In genomic region chr6:6596929-6597328, GRCh38 we compare ENCODE assay signal across 29 cellular contexts. TPM values are rescaled to one million over a fixed set of nuclear protein-coding genes. Genes with fewer than 3 reads are reported as not detected.
DNase-seq lines count a peak whose midpoint lies in the region; ATAC-seq lines count a peak whose summit lies in the region.
"Had no signal": no experiment of that assay in that cellular context is flagged by ENCODE, and none has a peak within 500 bp of the region (broad histone marks: within the 10 kb centered on the region; RNA-seq: fewer than 3 reads in every experiment).

No MANE protein-coding gene starts in this region.

- no peak overlapping the region for H3K4me3 Mint-ChIP-seq in T-helper 1 cell treated with Interleukin-12 subunit alpha and Interleukin-12 subunit beta and Interleukin-4 antibody, amounts not matched to agents 30 μg/mL and 1 μg/mL, for 36 hours
- no peak overlapping the region for H3K4me3 Mint-ChIP-seq in dendritic cell treated with granulocyte-macrophage colony-stimulating factor and Interleukin-4, amounts not matched to agents 40 ng/mL and 50 ng/mL, for 4 days
- H3K4me3 Mint-ChIP-seq in naive thymus-derived CD8-positive, alpha-beta T cell: peak overlapping the region in 6 of 10 donors; percentile 0 to 52 (median 38)
- H3K4me3 Mint-ChIP-seq in CD8-positive, alpha-beta memory T cell: no peak overlapping the region
- H3K4me3 Mint-ChIP-seq: activated T-cell treated with anti-CD3 and anti-CD28 coated beads, Interleukin-2, amount 50 U/mL, for 4 hours; neural progenitor cell; T-helper 17 cell had no signal

- H3K27me3 ChIP-seq in BLaER1 treated with 17β-estradiol and CSF1 and Interleukin-3, amounts not matched to agents 10 nM and 100 nM: no peaks in the 10 kb centered on the region
- no peaks in the 10 kb centered on the region for H3K27me3 ChIP-seq in CD8-positive, alpha-beta memory T cell (ENCODE audit: insufficient read depth, low read length, poor library complexity, severe bottlenecking)
- H3K27me3 ChIP-seq: brain microvascular endothelial cell, MG63, neural progenitor cell, testis had no signal

- CTCF ChIA-PET in CD8-positive, alpha-beta memory T cell (lab: Charles Lee): interaction anchor here (1.2 kb wide), 1 partner anchor 15 kb away, joined by 3 read pairs; no protein-coding TSS in a partner anchor

- no peak for DNase-seq in T-helper 1 cell
- no peak for DNase-seq in naive thymus-derived CD8-positive, alpha-beta T cell
- no peak for DNase-seq in NCI-H2029 (lab: John Stamatoyannopoulos, UW)
- no peak for DNase-seq in CD8-positive, alpha-beta memory T cell
- no peak for DNase-seq in retina
- DNase-seq: activated CD4-positive, CD25-positive, alpha-beta regulatory T cell treated with anti-CD3 and anti-CD28 coated beads, Interleukin-2, amount 50 U/mL, for 72 hours; activated gamma-delta T cell treated with Interleukin-2 at 50 U/mL for 16 hours; activated T-cell treated with anti-CD3 and anti-CD28 coated beads, Interleukin-2, amount 50 U/mL, for 4 hours; amniotic stem cell; brain microvascular endothelial cell; effector CD8-positive, alpha-beta T cell; H7; MG63; NCI-H1417 treated with DMSO at 0.1 percent for 48 hours; NCI-H2081 treated with DMSO at 0.1 percent for 48 hours; NCI-H226; NCI-H69; stimulated activated naive CD8-positive, alpha-beta T cell treated with anti-CD3 and anti-CD28 coated beads, Interleukin-15, Interleukin-2, amounts not matched to agents 100 U/mL and 50 U/mL, for 24 hours; T-helper 17 cell; testis had no signal

- H3K9ac ChIP-seq in BLaER1 treated with 17β-estradiol and CSF1 and Interleukin-3, amounts not matched to agents 10 nM and 100 nM: peak overlapping the region in 2 of 11 experiments; percentile 12 to 23; a peak in 2 of 22 replicates
- H3K9ac ChIP-seq: neural progenitor cell had no signal

- peaks cover 9% of the 10 kb centered on the region for H3K9me3 Mint-ChIP-seq in T-helper 1 cell treated with Interleukin-12 subunit alpha and Interleukin-12 subunit beta and Interleukin-4 antibody, amounts not matched to agents 30 μg/mL and 1 μg/mL, for 36 hours
- H3K9me3 Mint-ChIP-seq in dendritic cell treated with granulocyte-macrophage colony-stimulating factor and Interleukin-4, amounts not matched to agents 40 ng/mL and 50 ng/mL, for 4 days: peaks cover 8% of the 10 kb centered on the region
- no peaks in the 10 kb centered on the region for H3K9me3 Mint-ChIP-seq in naive thymus-derived CD8-positive, alpha-beta T cell
- no peaks in the 10 kb centered on the region for H3K9me3 Mint-ChIP-seq in CD8-positive, alpha-beta memory T cell
- H3K9me3 Mint-ChIP-seq: activated T-cell treated with anti-CD3 and anti-CD28 coated beads, Interleukin-2, amount 50 U/mL, for 4 hours had no signal

- POLR2A ChIA-PET in naive thymus-derived CD8-positive, alpha-beta T cell (lab: Charles Lee): interaction anchor here (0.9 to 1.7 kb wide), 6 partner anchors 8 to 62 kb away, joined by 3 to 10 read pairs (median 4); no protein-coding TSS in a partner anchor
- POLR2A ChIA-PET in CD8-positive, alpha-beta memory T cell (lab: Charles Lee): interaction anchor here (1.2 kb wide), 1 partner anchor 15 kb away, joined by 3 read pairs; no protein-coding TSS in a partner anchor

- H3K27ac Mint-ChIP-seq in T-helper 1 cell treated with Interleukin-12 subunit alpha and Interleukin-12 subunit beta and Interleukin-4 antibody, amounts not matched to agents 30 μg/mL and 1 μg/mL, for 36 hours: peak overlapping the region; percentile 42
- H3K27ac Mint-ChIP-seq in dendritic cell treated with granulocyte-macrophage colony-stimulating factor and Interleukin-4, amounts not matched to agents 40 ng/mL and 50 ng/mL, for 4 days: peak overlapping the region; percentile 32
- H3K27ac Mint-ChIP-seq in naive thymus-derived CD8-positive, alpha-beta T cell: peak overlapping the region in 8 of 10 donors; percentile 16 to 89 (median 84)
- H3K27ac Mint-ChIP-seq in CD8-positive, alpha-beta memory T cell: peak overlapping the region in 1 of 8 donors; percentile 23
- H3K27ac Mint-ChIP-seq: neural progenitor cell, T-helper 17 cell had no signal

- peaks cover 23% of the 10 kb centered on the region for H3K36me3 Mint-ChIP-seq in T-helper 1 cell treated with Interleukin-12 subunit alpha and Interleukin-12 subunit beta and Interleukin-4 antibody, amounts not matched to agents 30 μg/mL and 1 μg/mL, for 36 hours (ENCODE audit: low read depth)
- H3K36me3 Mint-ChIP-seq in dendritic cell treated with granulocyte-macrophage colony-stimulating factor and Interleukin-4, amounts not matched to agents 40 ng/mL and 50 ng/mL, for 4 days (ENCODE audit: low read depth): peaks cover 33% of the 10 kb centered on the region
- H3K36me3 Mint-ChIP-seq in naive thymus-derived CD8-positive, alpha-beta T cell: no peaks in the 10 kb centered on the region
- peaks cover 0 to 9% (median 0%) of the 10 kb centered on the region in 3 donors for H3K36me3 Mint-ChIP-seq in CD8-positive, alpha-beta memory T cell
- H3K36me3 Mint-ChIP-seq: neural progenitor cell had no signal

- intact Hi-C loops in dendritic cell treated with granulocyte-macrophage colony-stimulating factor and Interleukin-4, amounts not matched to agents 40 ng/mL and 50 ng/mL, for 4 days (cut with micrococcal nuclease): loop anchor here (5.0 kb wide), 1 partner anchor 40 kb away; no protein-coding TSS in a partner anchor

- H3K4me1 Mint-ChIP-seq in T-helper 1 cell treated with Interleukin-12 subunit alpha and Interleukin-12 subunit beta and Interleukin-4 antibody, amounts not matched to agents 30 μg/mL and 1 μg/mL, for 36 hours (ENCODE audit: low read depth): peaks cover 56% of the 10 kb centered on the region
- H3K4me1 Mint-ChIP-seq in dendritic cell treated with granulocyte-macrophage colony-stimulating factor and Interleukin-4, amounts not matched to agents 40 ng/mL and 50 ng/mL, for 4 days (ENCODE audit: low read depth): peaks cover 84% of the 10 kb centered on the region
- peaks cover 30 to 73% (median 50%) of the 10 kb centered on the region in 4 donors for H3K4me1 Mint-ChIP-seq in naive thymus-derived CD8-positive, alpha-beta T cell
- H3K4me1 Mint-ChIP-seq in CD8-positive, alpha-beta memory T cell: peaks cover 26 to 33% (median 30%) of the 10 kb centered on the region in 3 donors
- H3K4me1 Mint-ChIP-seq: neural progenitor cell had no signal

- H3K4me2 ChIP-seq in BLaER1 treated with 17β-estradiol and CSF1 and Interleukin-3, amounts not matched to agents 10 nM and 100 nM: peak overlapping the region; percentile 55 to 90 (median 69)
- H3K4me2 ChIP-seq: neural progenitor cell had no signal

- no peak for ATAC-seq in naive thymus-derived CD8-positive, alpha-beta T cell
- ATAC-seq: stimulated activated naive CD8-positive, alpha-beta T cell treated with anti-CD3 and anti-CD28 coated beads, Interleukin-15, Interleukin-2, amounts not matched to agents 100 U/mL and 50 U/mL, for 24 hours; T-helper 17 cell had no signal

- H4K20me1 ChIP-seq in BLaER1 treated with 17β-estradiol and CSF1 and Interleukin-3, amounts not matched to agents 10 nM and 100 nM: peaks cover 0 to 5% (median 0%) of the 10 kb centered on the region in 11 experiments; a peak in 2 of 22 replicates

- H3K27me3 Mint-ChIP-seq in T-helper 1 cell treated with Interleukin-12 subunit alpha and Interleukin-12 subunit beta and Interleukin-4 antibody, amounts not matched to agents 30 μg/mL and 1 μg/mL, for 36 hours (ENCODE audit: low read depth): no peaks in the 10 kb centered on the region
- H3K27me3 Mint-ChIP-seq in dendritic cell treated with granulocyte-macrophage colony-stimulating factor and Interleukin-4, amounts not matched to agents 40 ng/mL and 50 ng/mL, for 4 days: no peaks in the 10 kb centered on the region
- no peaks in the 10 kb centered on the region for H3K27me3 Mint-ChIP-seq in naive thymus-derived CD8-positive, alpha-beta T cell
- peaks cover 0 to 3% of the 10 kb centered on the region in 2 donors for H3K27me3 Mint-ChIP-seq in CD8-positive, alpha-beta memory T cell

- H3K9me3 ChIP-seq in BLaER1 treated with 17β-estradiol and CSF1 and Interleukin-3, amounts not matched to agents 10 nM and 100 nM (replicated peaks in 1 of 11): peaks cover 0 to 31% (median 8%) of the 10 kb centered on the region in 11 experiments; a peak in 13 of 22 replicates
- no peaks in the 10 kb centered on the region for H3K9me3 ChIP-seq in CD8-positive, alpha-beta memory T cell (ENCODE audit: low read length)
- H3K9me3 ChIP-seq: MG63, testis had no signal

- H3K4me3 ChIP-seq in BLaER1 treated with 17β-estradiol and CSF1 and Interleukin-3, amounts not matched to agents 10 nM and 100 nM: no peak overlapping the region
- H3K4me3 ChIP-seq in CD8-positive, alpha-beta memory T cell (ENCODE audit: low read length): no peak overlapping the region
- H3K4me3 ChIP-seq: lung, MG63, neural progenitor cell, testis had no signal

- H3K36me3 ChIP-seq in BLaER1 treated with 17β-estradiol and CSF1 and Interleukin-3, amounts not matched to agents 10 nM and 100 nM: peaks cover 0 to 78% (median 3%) of the 10 kb centered on the region in 11 experiments; a peak in 10 of 22 replicates
- no peaks in the 10 kb centered on the region for H3K36me3 ChIP-seq in CD8-positive, alpha-beta memory T cell (ENCODE audit: insufficient read depth, low read length)
- H3K36me3 ChIP-seq: brain microvascular endothelial cell, MG63, neural progenitor cell had no signal

- H3K27ac ChIP-seq in BLaER1 treated with 17β-estradiol and CSF1 and Interleukin-3, amounts not matched to agents 10 nM and 100 nM: peak overlapping the region in 2 of 11 experiments; percentile 15 to 32; a peak in 2 of 22 replicates
- H3K27ac ChIP-seq in CD8-positive, alpha-beta memory T cell (ENCODE audit: low read depth, low read length): no peak overlapping the region
- H3K27ac ChIP-seq: 22Rv1, brain microvascular endothelial cell, epithelial cell of prostate, neural progenitor cell, testis had no signal

- H3K4me1 ChIP-seq in BLaER1 treated with 17β-estradiol and CSF1 and Interleukin-3, amounts not matched to agents 10 nM and 100 nM: peaks cover 41 to 96% (median 51%) of the 10 kb centered on the region in 10 experiments
- peaks cover 38% of the 10 kb centered on the region for H3K4me1 ChIP-seq in CD8-positive, alpha-beta memory T cell (ENCODE audit: insufficient read depth, low read length)
- H3K4me1 ChIP-seq: neural progenitor cell, testis had no signal

RNA-seq across cellular contexts. Expression of gene LY86, which starts 8.4 kb away (rescaled TPM):
- total RNA-seq in naive thymus-derived CD8-positive, alpha-beta T cell: 1 to 10 TPM; 2.2 to 3.0 TPM
- polyA plus RNA-seq in naive thymus-derived CD8-positive, alpha-beta T cell: 1 to 10 TPM; 6.0 to 7.0 (median 6.3) TPM
- under 1 TPM; 0.31 to 0.53 TPM for total RNA-seq in CD8-positive, alpha-beta memory T cell
- polyA plus RNA-seq in CD8-positive, alpha-beta memory T cell: 2.4 TPM
- total RNA-seq: H7, SK-MEL-5 had no signal
- polyA plus RNA-seq: keratinocyte had no signal

Comparison
In these comparisons a context has a peak if more than half of its experiments do, and no peak if none do; other contexts are left out.
1. H3K4me3 Mint-ChIP-seq: peak in naive thymus-derived CD8-positive, alpha-beta T cell (6 of 10); none in T-helper 1 cell treated with Interleukin-12 subunit alpha and Interleukin-12 subunit beta and Interleukin-4 antibody, amounts not matched to agents 30 μg/mL and 1 μg/mL, for 36 hours (single experiment), dendritic cell treated with granulocyte-macrophage colony-stimulating factor and Interleukin-4, amounts not matched to agents 40 ng/mL and 50 ng/mL, for 4 days (single experiment) and CD8-positive, alpha-beta memory T cell (0 of 7).